8 cellular contexts compared by ENCODE assay signal in the genomic region with DNA sequence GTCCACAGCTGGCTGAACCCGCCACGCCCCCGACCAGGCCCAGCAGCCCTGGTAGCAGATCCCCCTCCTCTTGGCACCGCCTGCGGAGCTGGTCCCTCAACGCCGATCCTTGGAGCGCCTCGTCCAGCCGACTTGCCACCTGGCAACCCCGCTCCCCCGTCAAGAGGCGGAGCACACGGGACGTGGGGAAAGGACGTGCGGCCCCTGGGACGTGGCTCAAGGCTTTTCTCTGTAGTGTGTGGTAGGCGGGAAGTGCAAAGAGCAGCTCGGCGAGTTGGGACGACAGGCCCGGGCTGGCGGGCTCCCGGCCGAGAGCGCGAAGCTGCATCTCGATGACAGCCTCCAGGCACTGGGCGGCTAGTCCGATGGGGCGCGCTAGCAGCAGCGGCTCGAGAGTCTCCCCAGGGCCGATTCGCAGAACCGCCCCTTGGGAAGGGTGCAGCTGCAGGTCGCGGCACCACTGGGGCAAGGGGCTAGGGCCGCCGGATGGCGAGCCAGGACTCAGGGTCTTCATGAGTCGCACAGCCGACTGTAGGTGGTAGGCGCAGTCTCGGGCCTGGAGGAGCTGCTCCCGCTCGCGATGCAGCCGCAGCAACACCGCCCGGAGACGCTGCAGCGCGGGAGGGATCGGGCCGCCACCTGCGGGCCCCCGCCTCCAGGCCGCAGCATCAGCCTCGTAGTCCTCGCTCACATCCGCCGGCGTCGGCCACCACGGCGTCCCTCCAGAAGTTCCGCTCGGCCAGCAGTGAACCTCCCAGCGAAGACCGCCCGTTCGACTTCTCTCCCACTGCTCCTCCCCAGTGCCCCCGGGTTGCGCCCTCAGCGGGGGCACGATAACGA. TPM values are rescaled to one million over a fixed set of nuclear protein-coding genes. Genes with fewer than 3 reads are reported as not detected.
A peak's percentile ranks its signal among the peaks of the same experiment; 100 is the strongest.
DNase-seq lines count a peak whose midpoint lies in the region; ATAC-seq and TF ChIP-seq lines count a peak whose summit lies in the region.

No MANE protein-coding gene starts in this region.

- H3K36me3 Mint-ChIP-seq in T-helper 2 cell treated with Interferon-gamma antibody and Interleukin-4, amounts not matched to agents 5 μg/mL and 100 μg/mL, for 36 hours (ENCODE audit: low read depth) = peaks cover 44% of the 10 kb centered on the region
- H3K36me3 Mint-ChIP-seq in memory B cell = peaks cover 15% of the 10 kb centered on the region

- peaks cover 3% of the 10 kb centered on the region for H3K36me3 ChIP-seq in suprapubic skin

- peak overlapping the region; percentile 99 for H3K27ac Mint-ChIP-seq in T-helper 2 cell treated with Interferon-gamma antibody and Interleukin-4, amounts not matched to agents 5 μg/mL and 100 μg/mL, for 36 hours
- peak overlapping the region; percentile 92 for H3K27ac Mint-ChIP-seq in memory B cell

- no peaks in the 10 kb centered on the region for H3K9me3 ChIP-seq in suprapubic skin

- peaks cover 25% of the 10 kb centered on the region for H3K4me1 Mint-ChIP-seq in T-helper 2 cell treated with Interferon-gamma antibody and Interleukin-4, amounts not matched to agents 5 μg/mL and 100 μg/mL, for 36 hours (ENCODE audit: low read depth)
- H3K4me1 Mint-ChIP-seq in memory B cell = peaks cover 21% of the 10 kb centered on the region

- peak overlapping the region; percentile 80 for H3K4me3 ChIP-seq in coronary artery
- H3K4me3 ChIP-seq in suprapubic skin = peak overlapping the region; percentile 79

- TF ChIP-seq EP300 in suprapubic skin (IDR thresholded peaks at IDR 0.05) = no peak

- TF ChIP-seq CTCF in GM20000 (IDR thresholded peaks at IDR 0.05; ENCODE audit: extremely low read depth, missing control alignments) = no peak
- no peak for TF ChIP-seq CTCF in coronary artery (IDR thresholded peaks at IDR 0.05)
- TF ChIP-seq CTCF in suprapubic skin (IDR thresholded peaks at IDR 0.05) = no peak

- peak overlapping the region; percentile 99 for H3K4me3 Mint-ChIP-seq in T-helper 2 cell treated with Interferon-gamma antibody and Interleukin-4, amounts not matched to agents 5 μg/mL and 100 μg/mL, for 36 hours
- H3K4me3 Mint-ChIP-seq in memory B cell = peak overlapping the region; percentile 99

- WGBS in suprapubic skin = no CpG with 5 or more reads among the region's 80 CpGs

- TF ChIP-seq POLR2A in suprapubic skin (IDR thresholded peaks at IDR 0.05) = no peak

- no peaks in the 10 kb centered on the region for H3K9me3 Mint-ChIP-seq in T-helper 2 cell treated with Interferon-gamma antibody and Interleukin-4, amounts not matched to agents 5 μg/mL and 100 μg/mL, for 36 hours
- no peaks in the 10 kb centered on the region for H3K9me3 Mint-ChIP-seq in memory B cell

- DNase-seq in EH (ENCODE audit: low read depth) (peak; percentile 50), GM20000 (ENCODE audit: low spot score) (peak; percentile 66), coronary artery (ENCODE audit: low spot score) (no peak), memory B cell (ENCODE audit: low spot score in 2 of 2) (peak in 1 of 2 donors; percentile 13), suprapubic skin (ENCODE audit: low spot score in 2 of 2) (no peak), cerebellar nuclear complex (lab: John Stamatoyannopoulos, UW) (no peak)
- peak; percentile 70 for DNase-seq in T-helper 2 cell treated with Interferon-gamma antibody and Interleukin-4, amounts not matched to agents 5 μg/mL and 100 μg/mL, for 36 hours (ENCODE audit: low spot score)

- H3K27me3 ChIP-seq in suprapubic skin = no peaks in the 10 kb centered on the region

- H3K4me1 ChIP-seq in suprapubic skin = peaks cover 31% of the 10 kb centered on the region

- ATAC-seq in HG03521 (IDR thresholded peaks at IDR 0.05; ENCODE audit: unreplicated experiment) (peak; percentile 37), memory B cell (ENCODE audit: low read depth) (peak; percentile 43)

- no peaks in the 10 kb centered on the region for H3K27me3 Mint-ChIP-seq in T-helper 2 cell treated with Interferon-gamma antibody and Interleukin-4, amounts not matched to agents 5 μg/mL and 100 μg/mL, for 36 hours (ENCODE audit: low read depth)
- H3K27me3 Mint-ChIP-seq in memory B cell = no peaks in the 10 kb centered on the region

- H3K27ac ChIP-seq in coronary artery (peak overlapping the region; percentile 86 to 96), suprapubic skin (peak overlapping the region; percentile 82)

RNA-seq across cellular contexts. Expression of gene CCDC142, which starts 0.6 kb away (rescaled TPM):
- total RNA-seq in suprapubic skin = 10 to 100 TPM; 10.4 to 31.1 (median 18.7) TPM

RNA-seq across cellular contexts. Expression of gene TTC31, which starts 0.7 kb away (rescaled TPM):
- total RNA-seq in suprapubic skin = 10 to 100 TPM; 20.4 to 45.5 (median 27.4) TPM

RNA-seq across cellular contexts. Expression of gene MRPL53, which starts 9.7 kb away (rescaled TPM):
- 10 to 100 TPM; 13.1 to 36.0 (median 26.7) TPM for total RNA-seq in suprapubic skin

RNA-seq across cellular contexts. Expression of gene MOGS, which starts 17.0 kb away (rescaled TPM):
- 10 to 100 TPM; 44.1 to 81.3 (median 50.1) TPM for total RNA-seq in suprapubic skin

RNA-seq across cellular contexts. Expression of gene LBX2, which starts 17.2 kb away (rescaled TPM):
- total RNA-seq in suprapubic skin = 1 to 10 TPM in 1 of 4 donors, not detected in 3; 1.2 TPM

Comparison
In these comparisons a context has a peak if more than half of its experiments do, and no peak if none do; other contexts are left out.
1. DNase-seq: peak in EH (single experiment), GM20000 (single experiment) and T-helper 2 cell treated with Interferon-gamma antibody and Interleukin-4, amounts not matched to agents 5 μg/mL and 100 μg/mL, for 36 hours (single experiment); none in coronary artery (single experiment), suprapubic skin (0 of 2) and cerebellar nuclear complex (0 of 2).